Comparison of ENCODE assay signal across 13 cellular contexts in the genomic region with DNA sequence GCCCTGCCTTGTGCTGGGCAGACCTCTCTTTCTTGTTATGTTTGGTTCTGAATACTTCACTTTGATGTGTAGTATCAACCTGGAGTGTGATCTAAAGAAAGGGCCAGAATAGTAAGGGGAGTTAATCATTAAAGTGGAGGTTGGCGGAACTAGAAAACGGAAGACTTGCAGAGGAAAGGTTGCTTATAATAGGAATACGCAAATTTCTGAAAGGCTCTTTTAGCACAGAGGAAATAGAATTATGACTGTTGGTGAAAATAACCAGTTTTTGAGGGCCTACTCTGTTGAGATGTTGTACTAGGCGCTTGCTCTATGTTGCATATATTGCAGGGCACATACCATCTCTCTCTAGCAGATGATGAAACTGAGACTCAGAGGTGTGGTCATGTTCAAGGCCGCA.
DNase-seq lines count a peak whose midpoint lies in the region; ATAC-seq and TF ChIP-seq lines count a peak whose summit lies in the region.
"Had no signal": no experiment of that assay in that cellular context is flagged by ENCODE, and none has a peak within 500 bp of the region (broad histone marks: within the 10 kb centered on the region; RNA-seq: fewer than 3 reads in every experiment).

No MANE protein-coding gene starts in this region.

- no peak overlapping the region for H3K27ac Mint-ChIP-seq in effector memory CD8-positive, alpha-beta T cell
- H3K27ac Mint-ChIP-seq: CD8-positive, alpha-beta T cell had no signal

- WGBS in body of pancreas, 2 donors, result 89 to 94% methylated on average over 5 of the region's 5 CpGs

- no peaks in the 10 kb centered on the region for H3K4me1 Mint-ChIP-seq in effector memory CD8-positive, alpha-beta T cell (ENCODE audit: low read depth in 2 of 2)

- TF ChIP-seq POLR2A in breast epithelium (IDR thresholded peaks at IDR 0.05) (no peak), body of pancreas (IDR thresholded peaks at IDR 0.05) (no peak)

- TF ChIP-seq CTCF in breast epithelium (IDR thresholded peaks at IDR 0.05) (no peak), body of pancreas (IDR thresholded peaks at IDR 0.05) (no peak)

- intact Hi-C loops in breast epithelium (cut with DNase I; ENCODE audit: low total_unique reads), result no loop called here
- intact Hi-C loops in body of pancreas (cut with DNase I), result no loop called here

- no peak overlapping the region for H3K4me3 Mint-ChIP-seq in effector memory CD8-positive, alpha-beta T cell
- H3K4me3 Mint-ChIP-seq: CD8-positive, alpha-beta T cell had no signal

- no peaks in the 10 kb centered on the region for H3K36me3 Mint-ChIP-seq in effector memory CD8-positive, alpha-beta T cell (ENCODE audit: insufficient read depth)
- H3K36me3 Mint-ChIP-seq: CD8-positive, alpha-beta T cell had no signal

- no peaks in the 10 kb centered on the region for H3K27me3 ChIP-seq in breast epithelium
- no peaks in the 10 kb centered on the region for H3K27me3 ChIP-seq in body of pancreas
- H3K27me3 ChIP-seq: gastroesophageal sphincter, pancreas had no signal

- peak; percentile 83 for ATAC-seq in GM19324 (IDR thresholded peaks at IDR 0.05; ENCODE audit: low FRiP score, unreplicated experiment)
- peak; percentile 85 for ATAC-seq in HG02678 (IDR thresholded peaks at IDR 0.05; ENCODE audit: unreplicated experiment)
- ATAC-seq in HG03439 (IDR thresholded peaks at IDR 0.05; ENCODE audit: unreplicated experiment), result peak; percentile 68
- ATAC-seq in activated CD4-positive, CD25-positive, alpha-beta regulatory T cell treated with anti-CD3 and anti-CD28 coated beads, Interleukin-2, amount 50 U/mL, for 24 hours, result no peak
- ATAC-seq in effector memory CD8-positive, alpha-beta T cell (replicated peaks), result no peak
- no peak for ATAC-seq in body of pancreas
- ATAC-seq: CD8-positive, alpha-beta T cell; gastroesophageal sphincter; pancreas had no signal

- DNase-seq in breast epithelium (ENCODE audit: low spot score in 2 of 2) (no peak), body of pancreas (no peak)
- DNase-seq in effector memory CD8-positive, alpha-beta T cell, result no peak
- DNase-seq: activated CD4-positive, alpha-beta T cell treated with anti-CD3 and anti-CD28 coated beads for 48 hours; CD8-positive, alpha-beta T cell; effector CD8-positive, alpha-beta T cell; pancreas had no signal

- H3K36me3 ChIP-seq in breast epithelium (no peaks in the 10 kb centered on the region), body of pancreas (replicated peaks in 1 of 2; ENCODE audit: insufficient read depth in 1 of 2, low read depth in 2 of 2) (no peaks in the 10 kb centered on the region)
- H3K36me3 ChIP-seq: gastroesophageal sphincter, pancreas, thoracic aorta had no signal

- H3K27ac ChIP-seq in breast epithelium (no peak overlapping the region), body of pancreas (no peak overlapping the region)
- H3K27ac ChIP-seq: gastroesophageal sphincter, pancreas, thoracic aorta had no signal

- H3K27me3 Mint-ChIP-seq in effector memory CD8-positive, alpha-beta T cell, result no peaks in the 10 kb centered on the region

- H3K4me3 ChIP-seq in breast epithelium (no peak overlapping the region), body of pancreas (no peak overlapping the region)
- H3K4me3 ChIP-seq: gastroesophageal sphincter, pancreas, thoracic aorta had no signal

- H3K9me3 ChIP-seq in breast epithelium (no peaks in the 10 kb centered on the region), body of pancreas (no peaks in the 10 kb centered on the region)
- H3K9me3 ChIP-seq: gastroesophageal sphincter, pancreas, thoracic aorta had no signal

- H3K4me1 ChIP-seq in breast epithelium (no peaks in the 10 kb centered on the region), body of pancreas (no peaks in the 10 kb centered on the region)
- H3K4me1 ChIP-seq: gastroesophageal sphincter, pancreas had no signal

- H3K9me3 Mint-ChIP-seq in effector memory CD8-positive, alpha-beta T cell, result no peaks in the 10 kb centered on the region
- H3K9me3 Mint-ChIP-seq: CD8-positive, alpha-beta T cell had no signal

Comparison
In these comparisons a context has a peak if more than half of its experiments do, and no peak if none do; other contexts are left out.
1. ATAC-seq: peak in GM19324 (single experiment), HG02678 (single experiment) and HG03439 (single experiment); none in activated CD4-positive, CD25-positive, alpha-beta regulatory T cell treated with anti-CD3 and anti-CD28 coated beads, Interleukin-2, amount 50 U/mL, for 24 hours (0 of 2), effector memory CD8-positive, alpha-beta T cell (single experiment) and body of pancreas (single experiment).